12 cellular contexts compared by ENCODE assay signal in the genomic region with DNA sequence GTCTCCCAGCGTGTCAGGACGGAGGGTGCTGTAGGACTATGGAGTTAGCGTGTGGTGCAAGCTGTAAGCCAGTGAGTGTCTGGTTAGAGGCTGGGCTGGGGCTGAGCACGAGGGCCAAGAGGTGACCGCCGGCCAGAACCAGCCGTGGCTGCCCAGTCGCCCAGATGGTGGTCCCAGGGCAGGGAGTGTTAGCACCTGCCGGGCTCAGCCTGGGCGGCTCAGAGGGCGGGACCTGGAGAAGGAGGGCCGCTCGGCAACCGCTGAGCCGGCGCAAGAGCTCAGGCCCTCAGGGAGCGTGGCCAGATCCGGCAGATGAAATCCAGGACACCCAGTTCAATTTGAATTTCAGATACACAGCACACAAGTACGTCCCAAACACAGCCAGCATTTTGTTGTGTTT.
"Had no signal": no experiment of that assay in that cellular context is flagged by ENCODE, and none has a peak within 500 bp of the region (broad histone marks: within the 10 kb centered on the region; RNA-seq: fewer than 3 reads in every experiment).

No MANE protein-coding gene starts in this region.

- H3K4me1 ChIP-seq: parathyroid adenoma had no signal

- ATAC-seq: activated T-helper 17 cell treated with anti-CD3 and anti-CD28 coated beads, Interleukin-2, amount 50 U/mL, for 72 hours; esophagus mucosa; right cardiac atrium had no signal

- H3K27ac ChIP-seq: parathyroid adenoma had no signal

- H3K9ac ChIP-seq: parathyroid adenoma had no signal

- H3K9me3 Mint-ChIP-seq: activated CD4-positive, alpha-beta T cell treated with anti-CD3 and anti-CD28 coated beads, Interleukin-2, amount 10 ng/mL, durations not matched to agents 24 days and 14 days; activated naive CD4-positive, alpha-beta T cell treated with anti-CD3 and anti-CD28 coated beads, Interleukin-2, amount 10 ng/mL, durations not matched to agents 7 days and 5 days; activated T-helper 17 cell treated with anti-CD3 and anti-CD28 coated beads, Interleukin-2, amount 50 U/mL, for 72 hours; neural crest cell had no signal

- H3K36me3 Mint-ChIP-seq: activated naive CD4-positive, alpha-beta T cell treated with anti-CD3 and anti-CD28 coated beads, Interleukin-2, amount 10 ng/mL, durations not matched to agents 7 days and 5 days had no signal

- H3K27ac Mint-ChIP-seq: activated CD4-positive, alpha-beta T cell treated with anti-CD3 and anti-CD28 coated beads, Interleukin-2, amount 10 ng/mL, durations not matched to agents 24 days and 14 days; activated naive CD4-positive, alpha-beta T cell treated with anti-CD3 and anti-CD28 coated beads, Interleukin-2, amount 10 ng/mL, durations not matched to agents 7 days and 5 days; activated T-helper 17 cell treated with anti-CD3 and anti-CD28 coated beads, Interleukin-2, amount 50 U/mL, for 72 hours had no signal

- H3K4me1 Mint-ChIP-seq: activated CD4-positive, alpha-beta T cell treated with anti-CD3 and anti-CD28 coated beads, Interleukin-2, amount 10 ng/mL, durations not matched to agents 24 days and 14 days; activated T-helper 17 cell treated with anti-CD3 and anti-CD28 coated beads, Interleukin-2, amount 50 U/mL, for 72 hours had no signal

- DNase-seq: activated CD4-positive, alpha-beta T cell treated with anti-CD3 and anti-CD28 coated beads, Interleukin-2, amount 10 ng/mL, durations not matched to agents 24 days and 14 days; activated CD8-positive, alpha-beta memory T cell treated with anti-CD3 and anti-CD28 coated beads for 24 hours; activated naive CD4-positive, alpha-beta T cell treated with anti-CD3 and anti-CD28 coated beads, Interleukin-2, amount 10 ng/mL, durations not matched to agents 7 days and 5 days; cerebellar nuclear complex; small intestine; T-helper 9 cell; trophoblast cell had no signal

- H3K4me3 Mint-ChIP-seq: activated CD4-positive, alpha-beta T cell treated with anti-CD3 and anti-CD28 coated beads, Interleukin-2, amount 10 ng/mL, durations not matched to agents 24 days and 14 days; activated naive CD4-positive, alpha-beta T cell treated with anti-CD3 and anti-CD28 coated beads, Interleukin-2, amount 10 ng/mL, durations not matched to agents 7 days and 5 days; activated T-helper 17 cell treated with anti-CD3 and anti-CD28 coated beads, Interleukin-2, amount 50 U/mL, for 72 hours; neural crest cell had no signal
